In genomic region chr13:27980280-27980998, GRCh38 we compare ENCODE assay signal across 19 cellular contexts. TPM values are rescaled to one million over a fixed set of nuclear protein-coding genes. Genes with fewer than 3 reads are reported as not detected.
DNase-seq lines count a peak whose midpoint lies in the region; ATAC-seq and TF ChIP-seq lines count a peak whose summit lies in the region.
"Had no signal": no experiment of that assay in that cellular context is flagged by ENCODE, and none has a peak within 500 bp of the region (broad histone marks: within the 10 kb centered on the region; RNA-seq: fewer than 3 reads in every experiment).

No MANE protein-coding gene starts in this region.

- H3K9me3 Mint-ChIP-seq in activated naive CD8-positive, alpha-beta T cell (ENCODE audit: low read depth): no peaks in the 10 kb centered on the region
- H3K9me3 Mint-ChIP-seq in activated naive CD8-positive, alpha-beta T cell treated with anti-CD3 and anti-CD28 coated beads, Interleukin-2, amount 50 U/mL, for 24 hours: no peaks in the 10 kb centered on the region
- H3K9me3 Mint-ChIP-seq in naive thymus-derived CD8-positive, alpha-beta T cell: no peaks in the 10 kb centered on the region

- no peaks in the 10 kb centered on the region for H3K36me3 Mint-ChIP-seq in activated naive CD8-positive, alpha-beta T cell
- H3K36me3 Mint-ChIP-seq in activated naive CD8-positive, alpha-beta T cell treated with anti-CD3 and anti-CD28 coated beads, Interleukin-2, amount 50 U/mL, for 24 hours (ENCODE audit: low read depth): no peaks in the 10 kb centered on the region
- no peaks in the 10 kb centered on the region for H3K36me3 Mint-ChIP-seq in naive thymus-derived CD8-positive, alpha-beta T cell

- POLR2A ChIA-PET in naive thymus-derived CD8-positive, alpha-beta T cell (lab: Charles Lee): no interaction called here

- H3K4me1 Mint-ChIP-seq in activated naive CD8-positive, alpha-beta T cell (ENCODE audit: low read depth): peaks cover 23% of the 10 kb centered on the region
- peaks cover 23% of the 10 kb centered on the region for H3K4me1 Mint-ChIP-seq in activated naive CD8-positive, alpha-beta T cell treated with anti-CD3 and anti-CD28 coated beads, Interleukin-2, amount 50 U/mL, for 24 hours
- H3K4me1 Mint-ChIP-seq in naive thymus-derived CD8-positive, alpha-beta T cell: peaks cover 2 to 31% (median 26%) of the 10 kb centered on the region in 4 donors

- peaks cover 47% of the 10 kb centered on the region for H3K27me3 Mint-ChIP-seq in activated naive CD8-positive, alpha-beta T cell
- H3K27me3 Mint-ChIP-seq in activated naive CD8-positive, alpha-beta T cell treated with anti-CD3 and anti-CD28 coated beads, Interleukin-2, amount 50 U/mL, for 24 hours: peaks cover 73% of the 10 kb centered on the region
- H3K27me3 Mint-ChIP-seq in naive thymus-derived CD8-positive, alpha-beta T cell: peaks cover 34 to 89% (median 68%) of the 10 kb centered on the region in 5 donors

- H3K4me1 ChIP-seq in duodenal mucosa (ENCODE audit: control insufficient read depth in 1 of 2, insufficient read depth in 2 of 2, low read length in 2 of 2) (no peaks in the 10 kb centered on the region), transverse colon (peaks cover 0 to 43% (median 17%) of the 10 kb centered on the region in 4 donors)

- H3K27me3 ChIP-seq in duodenal mucosa (ENCODE audit: control insufficient read depth in 1 of 2, insufficient read depth in 2 of 2, low read length in 2 of 2) (peaks cover 17 to 28% of the 10 kb centered on the region in 2 donors), transverse colon (peaks cover 90% of the 10 kb centered on the region)

- H3K27ac ChIP-seq in duodenal mucosa (ENCODE audit: low read depth, low read length) (peak overlapping the region; percentile 61), transverse colon (peak overlapping the region; percentile 84 to 97 (median 92))
- H3K27ac ChIP-seq: upper lobe of left lung had no signal

- H3K36me3 ChIP-seq in duodenal mucosa (ENCODE audit: control insufficient read depth in 1 of 2, insufficient read depth in 2 of 2, low read length in 2 of 2) (no peaks in the 10 kb centered on the region), transverse colon (no peaks in the 10 kb centered on the region)
- H3K36me3 ChIP-seq: upper lobe of left lung had no signal

- in situ Hi-C loops in transverse colon (cut with MboI; ENCODE audit: low pct_ligation_motif_present in 1 of 4, low pct_unique_long_range_greater_than_20kb in 1 of 4, low sequenced_read_pairs in 3 of 4): loop anchor here (5.0 to 25.0 kb wide), 7 partner anchors 146 to 1036 kb away; no protein-coding TSS in a partner anchor

- WGBS in transverse colon (ENCODE audit: low coverage in 1 of 2), 2 donors: 4% methylated on average over 46 of the region's 54 CpGs; no CpG with 5 or more reads in 1 of the 2 donors

- peak overlapping the region; percentile 85 to 89 for H3K9ac ChIP-seq in duodenal mucosa (ENCODE audit: low read depth in 1 of 2, low read length in 2 of 2)

- peak overlapping the region; percentile 46 for H3K4me3 Mint-ChIP-seq in activated naive CD8-positive, alpha-beta T cell
- H3K4me3 Mint-ChIP-seq in activated naive CD8-positive, alpha-beta T cell treated with anti-CD3 and anti-CD28 coated beads, Interleukin-2, amount 50 U/mL, for 24 hours: no peak overlapping the region
- peak overlapping the region in 8 of 10 donors; percentile 44 to 65 (median 56) for H3K4me3 Mint-ChIP-seq in naive thymus-derived CD8-positive, alpha-beta T cell

- no peak for TF ChIP-seq CTCF in transverse colon (IDR thresholded peaks at IDR 0.05)

- DNase-seq in activated naive CD8-positive, alpha-beta T cell treated with anti-CD3 and anti-CD28 coated beads, Interleukin-2, amount 50 U/mL, for 24 hours: no peak
- no peak for DNase-seq in naive thymus-derived CD8-positive, alpha-beta T cell
- peak; percentile 63 for DNase-seq in transverse colon
- DNase-seq in SKM-1 (lab: John Stamatoyannopoulos, UW; ENCODE audit: unreplicated experiment): no peak
- DNase-seq: activated CD4-positive, alpha-beta T cell treated with anti-CD3 and anti-CD28 coated beads, Interleukin-2, amount 50 U/mL, for 1 hour; activated T-cell treated with anti-CD3 and anti-CD28 coated beads, Interleukin-2, amount 50 U/mL, for 48 hours; glutamatergic neuron; kidney; T-helper 9 cell; upper lobe of left lung had no signal

- ATAC-seq in activated naive CD8-positive, alpha-beta T cell treated with anti-CD3 and anti-CD28 coated beads, Interleukin-2, amount 50 U/mL, for 24 hours: no peak
- ATAC-seq in naive thymus-derived CD8-positive, alpha-beta T cell: no peak
- ATAC-seq in GM18517 (IDR thresholded peaks at IDR 0.05; ENCODE audit: unreplicated experiment): no peak
- ATAC-seq in HG03460 (IDR thresholded peaks at IDR 0.05; ENCODE audit: unreplicated experiment): no peak
- ATAC-seq: esophagus mucosa had no signal

- intact Hi-C loops in transverse colon (cut with DNase I; ENCODE audit: low total_unique reads): loop anchor here (5.0 to 10.0 kb wide), 3 partner anchors 148 to 1036 kb away; no protein-coding TSS in a partner anchor

- H3K4me3 ChIP-seq in duodenal mucosa (ENCODE audit: low read depth in 1 of 2, low read length in 2 of 2) (peak overlapping the region; percentile 64 to 74), transverse colon (peak overlapping the region; percentile 1 to 61 (median 39))
- H3K4me3 ChIP-seq: upper lobe of left lung had no signal

- TF ChIP-seq POLR2A in transverse colon (IDR thresholded peaks at IDR 0.05): peak; percentile 56

- TF ChIP-seq EP300 in transverse colon (IDR thresholded peaks at IDR 0.05; ENCODE audit: low read depth): no peak

- H3K9me3 ChIP-seq in duodenal mucosa (ENCODE audit: control insufficient read depth in 1 of 2, low read length in 2 of 2) (no peaks in the 10 kb centered on the region), transverse colon (no peaks in the 10 kb centered on the region)
- H3K9me3 ChIP-seq: upper lobe of left lung had no signal

- no peak overlapping the region for H3K27ac Mint-ChIP-seq in activated naive CD8-positive, alpha-beta T cell
- no peak overlapping the region for H3K27ac Mint-ChIP-seq in activated naive CD8-positive, alpha-beta T cell treated with anti-CD3 and anti-CD28 coated beads, Interleukin-2, amount 50 U/mL, for 24 hours
- H3K27ac Mint-ChIP-seq in naive thymus-derived CD8-positive, alpha-beta T cell: peak overlapping the region in 1 of 10 donors; percentile 5

RNA-seq across cellular contexts. Expression of gene URAD, which starts 8.1 kb away (rescaled TPM):
- not detected for total RNA-seq in naive thymus-derived CD8-positive, alpha-beta T cell
- not detected for polyA plus RNA-seq in naive thymus-derived CD8-positive, alpha-beta T cell
- total RNA-seq in transverse colon: 100 to 1,000 TPM; 124 to 265 (median 168) TPM
- total RNA-seq: chondrocyte, esophagus mucosa, HT-29, kidney, mononuclear cell had no signal
- polyA plus RNA-seq: AG04450 had no signal

RNA-seq across cellular contexts. Expression of gene CDX2, which starts 11.3 kb away (rescaled TPM):
- total RNA-seq in naive thymus-derived CD8-positive, alpha-beta T cell: not detected
- polyA plus RNA-seq in naive thymus-derived CD8-positive, alpha-beta T cell: not detected
- total RNA-seq in transverse colon: 100 to 1,000 TPM; 119 to 199 (median 136) TPM
- total RNA-seq: chondrocyte, esophagus mucosa, kidney, mononuclear cell had no signal
- polyA plus RNA-seq: AG04450 had no signal

Comparison
In these comparisons a context has a peak if more than half of its experiments do, and no peak if none do; other contexts are left out.
1. RNA of gene URAD, which starts 8.1 kb away (total RNA-seq): 124 to 265 TPM in transverse colon; not detected in naive thymus-derived CD8-positive, alpha-beta T cell; every median in the first group is over 100 times any median in the second.
2. RNA of gene CDX2, which starts 11.3 kb away (total RNA-seq): 119 to 199 TPM in transverse colon; not detected in naive thymus-derived CD8-positive, alpha-beta T cell; every median in the first group is over 100 times any median in the second.